ENCODE assay signal across 11 cellular contexts in genomic region chr18:29892960-29893558, GRCh38.
DNase-seq lines count a peak whose midpoint lies in the region; ATAC-seq, FAIRE-seq and TF ChIP-seq lines count a peak whose summit lies in the region.
"Had no signal": no experiment of that assay in that cellular context is flagged by ENCODE, and none has a peak within 500 bp of the region (broad histone marks: within the 10 kb centered on the region; RNA-seq: fewer than 3 reads in every experiment).

No MANE protein-coding gene starts in this region.

- peak; percentile 30; the same call in 1 of the 3 replicates for TF ChIP-seq CTCF in GM12872 (IDR thresholded peaks at IDR 0.05; ENCODE audit: insufficient read depth, low read depth, low read length)
- TF ChIP-seq CTCF in foreskin fibroblast (IDR thresholded peaks at IDR 0.05; ENCODE audit: low read depth, low read length), result peak; percentile 46

- no peaks in the 10 kb centered on the region for H3K36me3 ChIP-seq in effector memory CD4-positive, alpha-beta T cell (ENCODE audit: control insufficient read depth, insufficient read depth, low read length)
- H3K36me3 ChIP-seq: SJCRH30 had no signal

- no peaks in the 10 kb centered on the region for H3K27me3 ChIP-seq in effector memory CD4-positive, alpha-beta T cell (replicated peaks; ENCODE audit: control insufficient read depth, insufficient read depth, low read length, poor library complexity, severe bottlenecking)
- H3K27me3 ChIP-seq: SJCRH30 had no signal

- H3K4me3 ChIP-seq in foreskin fibroblast (ENCODE audit: low read depth in 1 of 2, low read length in 2 of 2), result no peak overlapping the region
- no peak overlapping the region for H3K4me3 ChIP-seq in effector memory CD4-positive, alpha-beta T cell (ENCODE audit: insufficient read depth, low read depth, low read length, poor library complexity, severe bottlenecking)
- H3K4me3 ChIP-seq: SJCRH30 had no signal

- no peak for ATAC-seq in GM18909 (IDR thresholded peaks at IDR 0.05; ENCODE audit: poor library complexity, unreplicated experiment)

- H3K9me3 ChIP-seq in effector memory CD4-positive, alpha-beta T cell (ENCODE audit: control insufficient read depth, low read length), result no peaks in the 10 kb centered on the region
- H3K9me3 ChIP-seq: SJCRH30 had no signal

- no peaks in the 10 kb centered on the region for H3K4me1 ChIP-seq in effector memory CD4-positive, alpha-beta T cell (ENCODE audit: control insufficient read depth, insufficient read depth, low read length, poor library complexity, severe bottlenecking)
- H3K4me1 ChIP-seq: SJCRH30 had no signal

- DNase-seq in ACHN, result peak; percentile 10
- no peak for DNase-seq in RCC 7860 (ENCODE audit: low spot score)
- DNase-seq in foreskin fibroblast, result no peak
- no peak for DNase-seq in effector memory CD4-positive, alpha-beta T cell
- DNase-seq in SIG-M5 treated with dmso at 0.1 percent for 504 hours (lab: John Stamatoyannopoulos, UW; ENCODE audit: unreplicated experiment), result no peak
- no peak for DNase-seq in amniotic stem cell (lab: John Stamatoyannopoulos, UW)
- DNase-seq: activated T-cell treated with anti-CD3 and anti-CD28 coated beads, Interleukin-2, amount 50 U/mL, for 24 hours; GDM1; SJCRH30 had no signal

- FAIRE-seq in RCC 7860 (lab: Jason Lieb, UNC), result peak; percentile 5

- in situ Hi-C loops in ACHN (cut with HindIII; ENCODE audit: low pct_ligation_motif_present, low pct_unique_long_range_greater_than_20kb, low sequenced_read_pairs), result no loop called here

- H3K27ac ChIP-seq in effector memory CD4-positive, alpha-beta T cell (ENCODE audit: insufficient read depth, low read length, poor library complexity, severe bottlenecking), result no peak overlapping the region
- H3K27ac ChIP-seq: SJCRH30 had no signal
